Comparison of ENCODE assay signal across 1 cellular context in the genomic region with DNA sequence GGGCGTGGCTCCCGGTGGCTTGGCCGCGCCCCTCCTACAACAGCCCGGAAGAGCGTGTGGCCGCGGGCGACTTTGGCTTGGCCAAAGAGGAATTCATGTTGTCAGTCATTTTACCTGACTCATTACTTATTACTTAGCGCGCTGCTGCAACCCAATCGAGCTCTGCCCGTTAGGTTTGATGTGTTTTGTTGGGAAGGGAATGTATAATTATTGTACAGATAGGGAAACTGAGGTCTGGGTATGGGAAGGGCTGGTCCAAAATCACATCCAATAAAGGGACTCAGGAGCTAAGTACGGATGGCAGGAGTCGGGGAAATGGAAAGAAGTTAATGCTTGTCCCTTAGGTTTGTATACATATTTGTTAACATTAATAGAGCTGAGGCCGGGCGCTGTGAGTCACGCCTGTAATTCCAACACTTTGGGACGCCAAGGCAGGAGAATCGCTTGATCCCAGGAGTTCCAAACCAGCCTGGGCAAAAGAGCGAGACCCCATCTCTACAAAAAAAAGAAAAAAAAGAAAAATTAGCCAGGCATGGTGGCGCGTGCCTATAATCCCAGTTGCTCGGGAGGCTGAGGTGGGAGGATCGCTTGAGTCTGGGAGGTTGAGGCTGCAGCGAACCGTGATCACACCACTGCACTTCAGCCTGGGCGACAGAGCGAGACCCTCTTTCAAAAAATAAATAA.
A peak's percentile ranks its signal among the peaks of the same experiment; 100 is the strongest.
TF ChIP-seq lines count a peak whose summit lies in the region.

No MANE protein-coding gene starts in this region.

TF ChIP-seq in HepG2, 621 proteins besides CTCF, POLR2A, EP300 and RAD21 (continues in another document):
- no peak for TF ChIP-seq MAF1 (CRISPR knock-in tag; IDR thresholded peaks at IDR 0.05; ENCODE audit: borderline replicate concordance)
- TF ChIP-seq SP2 (CRISPR knock-in tag; IDR thresholded peaks at IDR 0.05), result 0 out of 2 replicates have a peak, but pooled peaks have one; percentile 0
- TF ChIP-seq, protein P1, sequence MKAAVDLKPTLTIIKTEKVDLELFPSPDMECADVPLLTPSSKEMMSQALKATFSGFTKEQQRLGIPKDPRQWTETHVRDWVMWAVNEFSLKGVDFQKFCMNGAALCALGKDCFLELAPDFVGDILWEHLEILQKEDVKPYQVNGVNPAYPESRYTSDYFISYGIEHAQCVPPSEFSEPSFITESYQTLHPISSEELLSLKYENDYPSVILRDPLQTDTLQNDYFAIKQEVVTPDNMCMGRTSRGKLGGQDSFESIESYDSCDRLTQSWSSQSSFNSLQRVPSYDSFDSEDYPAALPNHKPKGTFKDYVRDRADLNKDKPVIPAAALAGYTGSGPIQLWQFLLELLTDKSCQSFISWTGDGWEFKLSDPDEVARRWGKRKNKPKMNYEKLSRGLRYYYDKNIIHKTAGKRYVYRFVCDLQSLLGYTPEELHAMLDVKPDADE (CRISPR knock-in tag; IDR thresholded peaks at IDR 0.05), result 0 out of 2 replicates have a peak, but pooled peaks have one; percentile 56
- 0 out of 2 replicates have a peak, but pooled peaks have one; percentile 23 for TF ChIP-seq ZNF558 (CRISPR knock-in tag; IDR thresholded peaks at IDR 0.05; ENCODE audit: borderline replicate concordance)
- no peak for TF ChIP-seq FOXA1 (IDR thresholded peaks at IDR 0.05)
- peak; percentile 17; the same call in 1 of the 2 replicates for TF ChIP-seq FOXA1 (CRISPR knock-in tag; IDR thresholded peaks at IDR 0.05)
- TF ChIP-seq RARA (CRISPR knock-in tag; IDR thresholded peaks at IDR 0.05), result peak; percentile 5
- 0 out of 2 replicates have a peak, but pooled peaks have one; percentile 43 for TF ChIP-seq SIN3A (IDR thresholded peaks at IDR 0.05; ENCODE audit: borderline replicate concordance, low read depth, low read length)
- TF ChIP-seq, protein P2, sequence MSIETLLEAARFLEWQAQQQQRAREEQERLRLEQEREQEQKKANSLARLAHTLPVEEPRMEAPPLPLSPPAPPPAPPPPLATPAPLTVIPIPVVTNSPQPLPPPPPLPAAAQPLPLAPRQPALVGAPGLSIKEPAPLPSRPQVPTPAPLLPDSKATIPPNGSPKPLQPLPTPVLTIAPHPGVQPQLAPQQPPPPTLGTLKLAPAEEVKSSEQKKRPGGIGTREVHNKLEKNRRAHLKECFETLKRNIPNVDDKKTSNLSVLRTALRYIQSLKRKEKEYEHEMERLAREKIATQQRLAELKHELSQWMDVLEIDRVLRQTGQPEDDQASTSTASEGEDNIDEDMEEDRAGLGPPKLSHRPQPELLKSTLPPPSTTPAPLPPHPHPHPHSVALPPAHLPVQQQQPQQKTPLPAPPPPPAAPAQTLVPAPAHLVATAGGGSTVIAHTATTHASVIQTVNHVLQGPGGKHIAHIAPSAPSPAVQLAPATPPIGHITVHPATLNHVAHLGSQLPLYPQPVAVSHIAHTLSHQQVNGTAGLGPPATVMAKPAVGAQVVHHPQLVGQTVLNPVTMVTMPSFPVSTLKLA (IDR thresholded peaks at IDR 0.05), result peak; percentile 77
- TF ChIP-seq, protein P3, sequence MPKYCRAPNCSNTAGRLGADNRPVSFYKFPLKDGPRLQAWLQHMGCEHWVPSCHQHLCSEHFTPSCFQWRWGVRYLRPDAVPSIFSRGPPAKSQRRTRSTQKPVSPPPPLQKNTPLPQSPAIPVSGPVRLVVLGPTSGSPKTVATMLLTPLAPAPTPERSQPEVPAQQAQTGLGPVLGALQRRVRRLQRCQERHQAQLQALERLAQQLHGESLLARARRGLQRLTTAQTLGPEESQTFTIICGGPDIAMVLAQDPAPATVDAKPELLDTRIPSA (CRISPR knock-in tag; IDR thresholded peaks at IDR 0.05; ENCODE audit: borderline replicate concordance), result no peak
- TF ChIP-seq, protein P4, sequence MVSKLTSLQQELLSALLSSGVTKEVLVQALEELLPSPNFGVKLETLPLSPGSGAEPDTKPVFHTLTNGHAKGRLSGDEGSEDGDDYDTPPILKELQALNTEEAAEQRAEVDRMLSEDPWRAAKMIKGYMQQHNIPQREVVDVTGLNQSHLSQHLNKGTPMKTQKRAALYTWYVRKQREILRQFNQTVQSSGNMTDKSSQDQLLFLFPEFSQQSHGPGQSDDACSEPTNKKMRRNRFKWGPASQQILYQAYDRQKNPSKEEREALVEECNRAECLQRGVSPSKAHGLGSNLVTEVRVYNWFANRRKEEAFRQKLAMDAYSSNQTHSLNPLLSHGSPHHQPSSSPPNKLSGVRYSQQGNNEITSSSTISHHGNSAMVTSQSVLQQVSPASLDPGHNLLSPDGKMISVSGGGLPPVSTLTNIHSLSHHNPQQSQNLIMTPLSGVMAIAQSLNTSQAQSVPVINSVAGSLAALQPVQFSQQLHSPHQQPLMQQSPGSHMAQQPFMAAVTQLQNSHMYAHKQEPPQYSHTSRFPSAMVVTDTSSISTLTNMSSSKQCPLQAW (CRISPR knock-in tag; IDR thresholded peaks at IDR 0.05), result peak; percentile 19; the same call in 1 of the 2 replicates
- peak; percentile 4; the same call in 1 of the 2 replicates for TF ChIP-seq ZNF143 (CRISPR knock-in tag; IDR thresholded peaks at IDR 0.05)
- TF ChIP-seq ZNF431 (CRISPR knock-in tag; IDR thresholded peaks at IDR 0.05; ENCODE audit: borderline replicate concordance, low read depth), result peak; percentile 72; the same call in 1 of the 2 replicates
- peak; percentile 86; the same call in 2 of the 3 replicates for TF ChIP-seq MXI1 (IDR thresholded peaks at IDR 0.05; ENCODE audit: borderline replicate concordance, low read depth, low read length)
- TF ChIP-seq, protein P5, sequence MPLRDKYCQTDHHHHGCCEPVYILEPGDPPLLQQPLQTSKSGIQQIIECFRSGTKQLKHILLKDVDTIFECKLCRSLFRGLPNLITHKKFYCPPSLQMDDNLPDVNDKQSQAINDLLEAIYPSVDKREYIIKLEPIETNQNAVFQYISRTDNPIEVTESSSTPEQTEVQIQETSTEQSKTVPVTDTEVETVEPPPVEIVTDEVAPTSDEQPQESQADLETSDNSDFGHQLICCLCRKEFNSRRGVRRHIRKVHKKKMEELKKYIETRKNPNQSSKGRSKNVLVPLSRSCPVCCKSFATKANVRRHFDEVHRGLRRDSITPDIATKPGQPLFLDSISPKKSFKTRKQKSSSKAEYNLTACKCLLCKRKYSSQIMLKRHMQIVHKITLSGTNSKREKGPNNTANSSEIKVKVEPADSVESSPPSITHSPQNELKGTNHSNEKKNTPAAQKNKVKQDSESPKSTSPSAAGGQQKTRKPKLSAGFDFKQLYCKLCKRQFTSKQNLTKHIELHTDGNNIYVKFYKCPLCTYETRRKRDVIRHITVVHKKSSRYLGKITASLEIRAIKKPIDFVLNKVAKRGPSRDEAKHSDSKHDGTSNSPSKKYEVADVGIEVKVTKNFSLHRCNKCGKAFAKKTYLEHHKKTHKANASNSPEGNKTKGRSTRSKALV (CRISPR knock-in tag; IDR thresholded peaks at IDR 0.05), result peak; percentile 4; the same call in 1 of the 2 replicates
- TF ChIP-seq ISX (CRISPR knock-in tag; conservative IDR thresholded peaks at IDR 0.05), result 0 out of 2 replicates have a peak, but pooled peaks have one; percentile 17
- TF ChIP-seq ZNF160 (CRISPR knock-in tag; IDR thresholded peaks at IDR 0.05), result 0 out of 2 replicates have a peak, but pooled peaks have one; percentile 6
- TF ChIP-seq ZNF256 (CRISPR knock-in tag; conservative IDR thresholded peaks at IDR 0.05), result 0 out of 2 replicates have a peak, but pooled peaks have one; percentile 39
- TF ChIP-seq EEA1 (CRISPR knock-in tag; IDR thresholded peaks at IDR 0.05; ENCODE audit: borderline replicate concordance), result no peak
- 0 out of 2 replicates have a peak, but pooled peaks have one; percentile 29 for TF ChIP-seq PRMT3 (CRISPR knock-in tag; IDR thresholded peaks at IDR 0.05; ENCODE audit: borderline replicate concordance, low read depth)
- no peak for TF ChIP-seq SOX13 (IDR thresholded peaks at IDR 0.05)
- TF ChIP-seq SOX13 (CRISPR knock-in tag; conservative IDR thresholded peaks at IDR 0.05 in 1 of 2, IDR thresholded peaks at IDR 0.05 in 1 of 2), result 0 out of 4 replicates have a peak, but pooled peaks of 1 of the 2 experiments have one; percentile 28
- TF ChIP-seq ZNF343 (CRISPR knock-in tag; IDR thresholded peaks at IDR 0.05), result no peak
- TF ChIP-seq, protein P6, sequence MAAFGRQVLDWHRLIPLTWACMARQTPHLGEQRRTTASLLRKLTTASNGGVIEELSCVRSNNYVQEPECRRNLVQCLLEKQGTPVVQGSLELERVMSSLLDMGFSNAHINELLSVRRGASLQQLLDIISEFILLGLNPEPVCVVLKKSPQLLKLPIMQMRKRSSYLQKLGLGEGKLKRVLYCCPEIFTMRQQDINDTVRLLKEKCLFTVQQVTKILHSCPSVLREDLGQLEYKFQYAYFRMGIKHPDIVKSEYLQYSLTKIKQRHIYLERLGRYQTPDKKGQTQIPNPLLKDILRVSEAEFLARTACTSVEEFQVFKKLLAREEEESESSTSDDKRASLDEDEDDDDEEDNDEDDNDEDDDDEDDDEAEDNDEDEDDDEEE (CRISPR knock-in tag; IDR thresholded peaks at IDR 0.05), result peak; percentile 10; the same call in 1 of the 2 replicates
- peak; percentile 94 for TF ChIP-seq ELF1 (CRISPR knock-in tag; IDR thresholded peaks at IDR 0.05)
- peak; percentile 89 for TF ChIP-seq ATF1 (CRISPR knock-in tag; IDR thresholded peaks at IDR 0.05)
- TF ChIP-seq KDM3A (CRISPR knock-in tag; IDR thresholded peaks at IDR 0.05; ENCODE audit: low read depth), result no peak
- 0 out of 2 replicates have a peak, but pooled peaks have one; percentile 7 for TF ChIP-seq ZNF567 (CRISPR knock-in tag; IDR thresholded peaks at IDR 0.05; ENCODE audit: borderline replicate concordance)
- TF ChIP-seq, protein P7, sequence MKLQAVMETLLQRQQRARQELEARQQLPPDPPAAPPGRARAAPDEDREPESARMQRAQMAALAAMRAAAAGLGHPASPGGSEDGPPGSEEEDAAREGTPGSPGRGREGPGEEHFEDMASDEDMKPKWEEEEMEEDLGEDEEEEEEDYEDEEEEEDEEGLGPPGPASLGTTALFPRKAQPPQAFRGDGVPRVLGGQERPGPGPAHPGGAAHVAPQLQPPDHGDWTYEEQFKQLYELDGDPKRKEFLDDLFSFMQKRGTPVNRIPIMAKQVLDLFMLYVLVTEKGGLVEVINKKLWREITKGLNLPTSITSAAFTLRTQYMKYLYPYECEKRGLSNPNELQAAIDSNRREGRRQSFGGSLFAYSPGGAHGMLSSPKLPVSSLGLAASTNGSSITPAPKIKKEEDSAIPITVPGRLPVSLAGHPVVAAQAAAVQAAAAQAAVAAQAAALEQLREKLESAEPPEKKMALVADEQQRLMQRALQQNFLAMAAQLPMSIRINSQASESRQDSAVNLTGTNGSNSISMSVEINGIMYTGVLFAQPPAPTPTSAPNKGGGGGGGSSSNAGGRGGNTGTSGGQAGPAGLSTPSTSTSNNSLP (IDR thresholded peaks at IDR 0.05; ENCODE audit: low read depth, low read length), result peak; percentile 25; the same call in 1 of the 2 replicates
- peak; percentile 13; the same call in 1 of the 2 replicates for TF ChIP-seq ZNF749 (CRISPR knock-in tag; IDR thresholded peaks at IDR 0.05; ENCODE audit: borderline replicate concordance)
- TF ChIP-seq, protein P8, sequence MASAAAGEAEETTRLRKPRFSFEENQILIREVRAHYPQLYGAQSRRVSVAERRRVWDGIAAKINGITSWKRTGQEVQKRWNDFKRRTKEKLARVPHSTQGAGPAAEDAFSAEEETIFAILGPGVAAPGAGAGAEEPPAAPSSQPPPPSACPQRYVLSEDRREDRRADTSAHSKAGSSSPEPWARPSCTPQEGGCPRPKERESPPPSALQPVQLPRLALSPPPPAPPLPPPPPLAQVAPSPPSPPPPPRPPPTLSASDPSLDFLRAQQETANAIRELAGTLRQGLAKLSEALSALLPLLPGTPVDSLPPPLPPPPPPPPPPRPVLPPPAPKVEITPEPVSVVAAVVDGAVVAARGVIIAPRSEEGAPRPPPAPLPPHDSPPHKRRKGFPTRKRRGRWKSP (CRISPR knock-in tag; IDR thresholded peaks at IDR 0.05), result 0 out of 2 replicates have a peak, but pooled peaks have one; percentile 1
- TF ChIP-seq, protein P9, sequence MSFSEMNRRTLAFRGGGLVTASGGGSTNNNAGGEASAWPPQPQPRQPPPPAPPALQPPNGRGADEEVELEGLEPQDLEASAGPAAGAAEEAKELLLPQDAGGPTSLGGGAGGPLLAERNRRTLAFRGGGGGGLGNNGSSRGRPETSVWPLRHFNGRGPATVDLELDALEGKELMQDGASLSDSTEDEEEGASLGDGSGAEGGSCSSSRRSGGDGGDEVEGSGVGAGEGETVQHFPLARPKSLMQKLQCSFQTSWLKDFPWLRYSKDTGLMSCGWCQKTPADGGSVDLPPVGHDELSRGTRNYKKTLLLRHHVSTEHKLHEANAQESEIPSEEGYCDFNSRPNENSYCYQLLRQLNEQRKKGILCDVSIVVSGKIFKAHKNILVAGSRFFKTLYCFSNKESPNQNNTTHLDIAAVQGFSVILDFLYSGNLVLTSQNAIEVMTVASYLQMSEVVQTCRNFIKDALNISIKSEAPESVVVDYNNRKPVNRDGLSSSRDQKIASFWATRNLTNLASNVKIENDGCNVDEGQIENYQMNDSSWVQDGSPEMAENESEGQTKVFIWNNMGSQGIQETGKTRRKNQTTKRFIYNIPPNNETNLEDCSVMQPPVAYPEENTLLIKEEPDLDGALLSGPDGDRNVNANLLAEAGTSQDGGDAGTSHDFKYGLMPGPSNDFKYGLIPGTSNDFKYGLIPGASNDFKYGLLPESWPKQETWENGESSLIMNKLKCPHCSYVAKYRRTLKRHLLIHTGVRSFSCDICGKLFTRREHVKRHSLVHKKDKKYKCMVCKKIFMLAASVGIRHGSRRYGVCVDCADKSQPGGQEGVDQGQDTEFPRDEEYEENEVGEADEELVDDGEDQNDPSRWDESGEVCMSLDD (CRISPR knock-in tag; IDR thresholded peaks at IDR 0.05; ENCODE audit: borderline replicate concordance), result no peak
- TF ChIP-seq, protein P10, sequence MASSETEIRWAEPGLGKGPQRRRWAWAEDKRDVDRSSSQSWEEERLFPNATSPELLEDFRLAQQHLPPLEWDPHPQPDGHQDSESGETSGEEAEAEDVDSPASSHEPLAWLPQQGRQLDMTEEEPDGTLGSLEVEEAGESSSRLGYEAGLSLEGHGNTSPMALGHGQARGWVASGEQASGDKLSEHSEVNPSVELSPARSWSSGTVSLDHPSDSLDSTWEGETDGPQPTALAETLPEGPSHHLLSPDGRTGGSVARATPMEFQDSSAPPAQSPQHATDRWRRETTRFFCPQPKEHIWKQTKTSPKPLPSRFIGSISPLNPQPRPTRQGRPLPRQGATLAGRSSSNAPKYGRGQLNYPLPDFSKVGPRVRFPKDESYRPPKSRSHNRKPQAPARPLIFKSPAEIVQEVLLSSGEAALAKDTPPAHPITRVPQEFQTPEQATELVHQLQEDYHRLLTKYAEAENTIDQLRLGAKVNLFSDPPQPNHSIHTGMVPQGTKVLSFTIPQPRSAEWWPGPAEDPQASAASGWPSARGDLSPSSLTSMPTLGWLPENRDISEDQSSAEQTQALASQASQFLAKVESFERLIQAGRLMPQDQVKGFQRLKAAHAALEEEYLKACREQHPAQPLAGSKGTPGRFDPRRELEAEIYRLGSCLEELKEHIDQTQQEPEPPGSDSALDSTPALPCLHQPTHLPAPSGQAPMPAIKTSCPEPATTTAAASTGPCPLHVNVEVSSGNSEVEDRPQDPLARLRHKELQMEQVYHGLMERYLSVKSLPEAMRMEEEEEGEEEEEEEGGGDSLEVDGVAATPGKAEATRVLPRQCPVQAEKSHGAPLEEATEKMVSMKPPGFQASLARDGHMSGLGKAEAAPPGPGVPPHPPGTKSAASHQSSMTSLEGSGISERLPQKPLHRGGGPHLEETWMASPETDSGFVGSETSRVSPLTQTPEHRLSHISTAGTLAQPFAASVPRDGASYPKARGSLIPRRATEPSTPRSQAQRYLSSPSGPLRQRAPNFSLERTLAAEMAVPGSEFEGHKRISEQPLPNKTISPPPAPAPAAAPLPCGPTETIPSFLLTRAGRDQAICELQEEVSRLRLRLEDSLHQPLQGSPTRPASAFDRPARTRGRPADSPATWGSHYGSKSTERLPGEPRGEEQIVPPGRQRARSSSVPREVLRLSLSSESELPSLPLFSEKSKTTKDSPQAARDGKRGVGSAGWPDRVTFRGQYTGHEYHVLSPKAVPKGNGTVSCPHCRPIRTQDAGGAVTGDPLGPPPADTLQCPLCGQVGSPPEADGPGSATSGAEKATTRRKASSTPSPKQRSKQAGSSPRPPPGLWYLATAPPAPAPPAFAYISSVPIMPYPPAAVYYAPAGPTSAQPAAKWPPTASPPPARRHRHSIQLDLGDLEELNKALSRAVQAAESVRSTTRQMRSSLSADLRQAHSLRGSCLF (CRISPR knock-in tag; IDR thresholded peaks at IDR 0.05; ENCODE audit: borderline replicate concordance), result peak; percentile 86; the same call in 1 of the 2 replicates
